ENCODE assay signal across 22 cellular contexts in genomic region chr9:125999504-125999881, GRCh38.
"Had no signal": no experiment of that assay in that cellular context is flagged by ENCODE, and none has a peak within 500 bp of the region (broad histone marks: within the 10 kb centered on the region; RNA-seq: fewer than 3 reads in every experiment).

No MANE protein-coding gene starts in this region.

- H3K36me3 Mint-ChIP-seq: naive thymus-derived CD8-positive, alpha-beta T cell; neural progenitor cell; stimulated activated effector memory CD8-positive, alpha-beta T cell treated with anti-CD3 and anti-CD28 coated beads, Interleukin-12 subunit alpha, Interleukin-12 subunit beta, amount 100 ng/mL, for 72 hours; type B pancreatic cell had no signal

- H3K4me3 ChIP-seq: coronary artery, hepatocyte, mucosa of descending colon, neural progenitor cell, psoas muscle, right lobe of liver, suprapubic skin, thyroid gland had no signal

- H3K4me1 ChIP-seq: parathyroid adenoma, psoas muscle, suprapubic skin had no signal

- FAIRE-seq: urothelium cell line had no signal

- ATAC-seq: left colon; mucosa of descending colon; naive thymus-derived CD8-positive, alpha-beta T cell; psoas muscle; right lobe of liver; stimulated activated effector memory CD8-positive, alpha-beta T cell treated with anti-CD3 and anti-CD28 coated beads, Interleukin-12 subunit alpha, Interleukin-12 subunit beta, amount 100 ng/mL, for 72 hours; stimulated activated naive CD8-positive, alpha-beta T cell treated with anti-CD3 and anti-CD28 coated beads, Interleukin-15, Interleukin-2, amounts not matched to agents 100 U/mL and 50 U/mL, for 24 hours had no signal

- H3K27ac ChIP-seq: coronary artery, hepatocyte, neural progenitor cell, parathyroid adenoma, psoas muscle, right lobe of liver, suprapubic skin, thyroid gland had no signal

- H3K9me3 ChIP-seq: mucosa of descending colon, psoas muscle, right lobe of liver, suprapubic skin, thyroid gland had no signal

- H3K27me3 ChIP-seq: hepatocyte, neural progenitor cell, right lobe of liver, thyroid gland had no signal

- H3K27ac Mint-ChIP-seq: naive thymus-derived CD8-positive, alpha-beta T cell; neural progenitor cell; stimulated activated effector memory CD8-positive, alpha-beta T cell treated with anti-CD3 and anti-CD28 coated beads, Interleukin-12 subunit alpha, Interleukin-12 subunit beta, amount 100 ng/mL, for 72 hours; type B pancreatic cell had no signal

- H3K36me3 ChIP-seq: neural progenitor cell, right lobe of liver, suprapubic skin, thyroid gland had no signal

- H3K9ac ChIP-seq: neural progenitor cell, parathyroid adenoma had no signal

- H3K4me3 Mint-ChIP-seq: naive thymus-derived CD8-positive, alpha-beta T cell; neural progenitor cell; stimulated activated effector memory CD8-positive, alpha-beta T cell treated with anti-CD3 and anti-CD28 coated beads, Interleukin-12 subunit alpha, Interleukin-12 subunit beta, amount 100 ng/mL, for 72 hours; type B pancreatic cell had no signal

- DNase-seq: effector CD4-positive, alpha-beta T cell; foreskin melanocyte; left colon; mammary epithelial cell; occipital lobe; retina; stimulated activated CD4-positive, alpha-beta T cell treated with anti-CD3 and anti-CD28 coated beads, Interleukin-4, amount 100 ng/mL, for 1 hour; stimulated activated CD8-positive, alpha-beta memory T cell treated with anti-CD3 and anti-CD28 coated beads, Interleukin-4, amount 100 ng/mL, for 48 hours; stimulated activated naive CD8-positive, alpha-beta T cell treated with anti-CD3 and anti-CD28 coated beads, Interleukin-15, Interleukin-2, amounts not matched to agents 100 U/mL and 50 U/mL, for 24 hours; thyroid gland had no signal

- H3K9me3 Mint-ChIP-seq: naive thymus-derived CD8-positive, alpha-beta T cell; neural progenitor cell; stimulated activated effector memory CD8-positive, alpha-beta T cell treated with anti-CD3 and anti-CD28 coated beads, Interleukin-12 subunit alpha, Interleukin-12 subunit beta, amount 100 ng/mL, for 72 hours; type B pancreatic cell had no signal

- H3K4me1 Mint-ChIP-seq: stimulated activated effector memory CD8-positive, alpha-beta T cell treated with anti-CD3 and anti-CD28 coated beads, Interleukin-12 subunit alpha, Interleukin-12 subunit beta, amount 100 ng/mL, for 72 hours had no signal
